Comparison of ENCODE assay signal across 8 cellular contexts in the genomic region with DNA sequence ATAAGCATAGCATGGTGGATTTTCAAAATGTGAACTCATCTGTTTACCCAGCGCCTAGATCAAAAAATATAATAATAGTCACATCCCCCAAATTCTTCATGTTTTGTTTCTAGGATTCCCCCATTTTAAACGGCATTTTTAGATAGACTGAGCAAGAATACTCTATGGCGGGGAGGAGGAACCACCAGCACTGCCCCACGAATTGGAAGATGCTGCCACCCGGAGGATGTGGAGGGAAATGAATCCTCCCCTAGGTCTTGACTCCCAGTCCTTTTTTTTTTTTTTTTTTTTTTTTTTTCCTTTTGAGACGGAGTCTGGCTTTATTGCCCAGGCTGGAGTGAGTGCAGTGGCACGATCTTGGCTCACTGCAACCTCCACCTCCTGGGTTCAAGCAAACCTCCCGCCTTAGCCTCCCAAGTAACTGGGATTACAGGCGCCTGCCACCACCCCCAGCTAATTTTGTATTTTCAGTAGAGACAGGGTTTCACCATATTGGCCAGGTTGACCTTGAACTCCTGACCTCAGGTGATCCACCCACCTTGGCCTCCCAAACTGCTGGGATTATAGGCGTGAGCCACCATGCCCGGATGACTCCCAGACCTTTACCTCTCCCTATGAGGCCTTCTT. TPM values are rescaled to one million over a fixed set of nuclear protein-coding genes. Genes with fewer than 3 reads are reported as not detected.
DNase-seq lines count a peak whose midpoint lies in the region; ATAC-seq, FAIRE-seq and TF ChIP-seq lines count a peak whose summit lies in the region.
"Not testable (repeated sequence)": the region's sequence is repeated elsewhere in the genome, so short reads cannot be mapped to it uniquely, and the experiment has no call there.

No MANE protein-coding gene starts in this region.

- intact Hi-C loops in OCI-LY7 (cut with micrococcal nuclease; ENCODE audit: unreplicated experiment), result loop anchor here (2.0 to 5.0 kb wide), 4 partner anchors 39 to 356 kb away; no protein-coding TSS in a partner anchor
- intact Hi-C loops in colonic mucosa (cut with DNase I), result loop anchor here (2.0 kb wide), 2 partner anchors 41 to 183 kb away; no protein-coding TSS in a partner anchor

- in situ Hi-C loops in ACHN (cut with HindIII; ENCODE audit: low pct_ligation_motif_present, low pct_unique_long_range_greater_than_20kb, low sequenced_read_pairs), result not testable (repeated sequence)

- not testable (repeated sequence) for H3K79me2 ChIP-seq in MM.1S (ENCODE audit: low read length); OCI-LY7 (ENCODE audit: insufficient read depth, low read depth, low read length); keratinocyte (ENCODE audit: control insufficient read depth, insufficient read depth, low read length)

- dilution Hi-C loops in keratinocyte (cut with MboI; ENCODE audit: extremely low pct_ligation_motif_present, low sequenced_read_pairs), result not testable (repeated sequence)

- POLR2A ChIA-PET in OCI-LY7 (lab: Charles Lee), result not testable (repeated sequence)

- H3K27me3 ChIP-seq in MM.1S (replicated peaks; ENCODE audit: insufficient read depth, low read length); colonic mucosa; keratinocyte (ENCODE audit: control insufficient read depth, extremely low read depth, insufficient read depth, low read length): not testable (repeated sequence)

- peak; percentile 55 for TF ChIP-seq CTCF in MM.1S (IDR thresholded peaks at IDR 0.05; ENCODE audit: low read length)
- peak; percentile 73 for TF ChIP-seq CTCF in OCI-LY7 (conservative IDR thresholded peaks at IDR 0.05; ENCODE audit: low read length)
- peak; percentile 50 for TF ChIP-seq CTCF in colonic mucosa (IDR thresholded peaks at IDR 0.05)
- peak; percentile 56 to 79 (median 66) for TF ChIP-seq CTCF in keratinocyte (optimal IDR thresholded peaks at IDR 0.05 in 1 of 3, IDR thresholded peaks at IDR 0.05 in 1 of 3, conservative IDR thresholded peaks at IDR 0.05 in 1 of 3; ENCODE audit: extremely low read depth in 1 of 3, insufficient read depth in 2 of 3, low read length in 3 of 3)

- peak; percentile 74 for DNase-seq in ACHN
- DNase-seq in MM.1S, result peak; percentile 79
- peak; percentile 77 for DNase-seq in OCI-LY7 (ENCODE audit: low spot score)
- peak; percentile 12 to 22 for DNase-seq in activated CD8-positive, alpha-beta memory T cell treated with anti-CD3 and anti-CD28 coated beads for 1 hour (ENCODE audit: extremely low read depth in 1 of 2, low read depth in 1 of 2)
- peak; percentile 87 for DNase-seq in colonic mucosa
- not testable (repeated sequence) for DNase-seq in keratinocyte (ENCODE audit: low read depth, low spot score)
- peak; percentile 17 to 48 for DNase-seq in stimulated activated CD4-positive, alpha-beta T cell treated with anti-CD3 and anti-CD28 coated beads, Interleukin-12 subunit alpha, Interleukin-12 subunit beta, amount 100 ng/mL, for 24 hours (ENCODE audit: low read depth in 2 of 2)

- H3K4me3 ChIP-seq in MM.1S (ENCODE audit: low read length); OCI-LY7 (ENCODE audit: low read depth, low read length, poor library complexity, severe bottlenecking); colonic mucosa; keratinocyte (ENCODE audit: control insufficient read depth in 2 of 3, extremely low read depth in 1 of 3, insufficient read depth in 2 of 3, low read depth in 1 of 3, low read length in 3 of 3): not testable (repeated sequence)

- not testable (repeated sequence) for H3K9me1 ChIP-seq in keratinocyte (ENCODE audit: control insufficient read depth, extremely low read depth, insufficient read depth, low read length)

- not testable (repeated sequence) for H3K27ac ChIP-seq in MM.1S (ENCODE audit: low read length); OCI-LY7 (ENCODE audit: low read depth, low read length, poor library complexity, severe bottlenecking); colonic mucosa; keratinocyte (ENCODE audit: control insufficient read depth, insufficient read depth, low read length)

- CTCF ChIA-PET in OCI-LY7 (lab: Charles Lee; ENCODE audit: unreplicated experiment), result interaction anchor here (0.5 kb wide), 1 partner anchor 87 kb away, joined by 3 read pairs; no protein-coding TSS in a partner anchor

- not testable (repeated sequence) for H3F3A ChIP-seq in MM.1S (ENCODE audit: insufficient read depth, low read length)

- not testable (repeated sequence) for H3K9me3 ChIP-seq in MM.1S (replicated peaks; ENCODE audit: insufficient read depth, low read length); OCI-LY7 (ENCODE audit: low read length); colonic mucosa; keratinocyte (ENCODE audit: control insufficient read depth, low read depth, low read length)

- FAIRE-seq in keratinocyte (lab: Jason Lieb, UNC), result not testable (repeated sequence)

- not testable (repeated sequence) for H2AFZ ChIP-seq in MM.1S (ENCODE audit: low read length); OCI-LY7 (ENCODE audit: low read length); keratinocyte (ENCODE audit: control insufficient read depth, low read length)

- BruUV-seq in OCI-LY7 (replicated peaks; lab: Mats Ljungman, UMichigan), result not testable (repeated sequence)

- H3K4me2 ChIP-seq in MM.1S (ENCODE audit: low read depth, low read length); OCI-LY7 (ENCODE audit: low read length); keratinocyte (ENCODE audit: control insufficient read depth, extremely low read depth, insufficient read depth, low read depth, low read length): not testable (repeated sequence)

- ATAC-seq in GM18502 (IDR thresholded peaks at IDR 0.05; ENCODE audit: poor library complexity, unreplicated experiment), result peak; percentile 55

- not testable (repeated sequence) for H3K4me1 ChIP-seq in MM.1S (ENCODE audit: low read length); OCI-LY7 (ENCODE audit: insufficient read depth, low read length, poor library complexity, severe bottlenecking); colonic mucosa; keratinocyte (ENCODE audit: control insufficient read depth, extremely low read depth, insufficient read depth, low read length)

- not testable (repeated sequence) for H3K9me2 ChIP-seq in MM.1S (replicated peaks; ENCODE audit: insufficient read depth, low read length); OCI-LY7 (ENCODE audit: insufficient read depth, low read length)

- not testable (repeated sequence) for H3K36me3 ChIP-seq in MM.1S (replicated peaks; ENCODE audit: insufficient read depth, low read length); OCI-LY7 (ENCODE audit: insufficient read depth, low read length); colonic mucosa; keratinocyte (ENCODE audit: control insufficient read depth in 2 of 2, extremely low read depth in 1 of 2, insufficient read depth in 2 of 2, low read length in 2 of 2)

- not testable (repeated sequence) for H4K20me1 ChIP-seq in MM.1S (ENCODE audit: insufficient read depth, low read length); OCI-LY7 (ENCODE audit: insufficient read depth, low read length); keratinocyte (ENCODE audit: control insufficient read depth, extremely low read depth, insufficient read depth, low read length)

- not testable (repeated sequence) for H3K9ac ChIP-seq in MM.1S (ENCODE audit: low read length); colonic mucosa (ENCODE audit: low read depth in 2 of 2, low read length in 2 of 2); keratinocyte (ENCODE audit: control insufficient read depth, extremely low read depth, insufficient read depth, low read length)

RNA-seq across cellular contexts. Expression of a gene that starts 7.5 kb away (rescaled TPM):
- total RNA-seq in OCI-LY7 (2014; rRNA removed; shearing (Covaris generic)), result not detected in 2 replicates
- total RNA-seq in OCI-LY7 (2022) (not detected in 2 replicates), colonic mucosa (10 to 100 TPM; 23.4 to 31.5 TPM)
- not detected in 3 replicates for polyA plus RNA-seq in keratinocyte
- not detected for polyA plus RNA-seq in keratinocyte (2011; ENCODE audit: low read depth)
- not detected in 2 replicates for polyA plus RNA-seq in keratinocyte (2011; cell fraction: cytosol; rRNA removed)
- polyA plus RNA-seq in keratinocyte (2011; cell fraction: nucleus; rRNA removed), result not detected in 2 replicates
- not detected in 2 replicates for polyA plus RNA-seq in keratinocyte (2012; ENCODE audit: low replicate concordance)
- polyA minus RNA-seq in keratinocyte, result not detected in 3 replicates
- polyA minus RNA-seq in keratinocyte (2011; cell fraction: cytosol; rRNA and poly(A)+ RNA removed), result not detected
- polyA minus RNA-seq in keratinocyte (2011; cell fraction: nucleus; rRNA and poly(A)+ RNA removed), result not detected in 2 replicates

Comparison
In these comparisons a context has a peak if more than half of its experiments do, and no peak if none do; other contexts are left out.
1. RNA of a gene that starts 7.5 kb away (total RNA-seq): 23.4 to 31.5 TPM in colonic mucosa; not detected in OCI-LY7; every median in the first group is over 10 times any median in the second.
2. Peak in every context shown above with its lines, with median percentiles within 50 percentile points of each other: CTCF ChIP-seq.